Comparison of ENCODE assay signal across 39 cellular contexts in the genomic region with DNA sequence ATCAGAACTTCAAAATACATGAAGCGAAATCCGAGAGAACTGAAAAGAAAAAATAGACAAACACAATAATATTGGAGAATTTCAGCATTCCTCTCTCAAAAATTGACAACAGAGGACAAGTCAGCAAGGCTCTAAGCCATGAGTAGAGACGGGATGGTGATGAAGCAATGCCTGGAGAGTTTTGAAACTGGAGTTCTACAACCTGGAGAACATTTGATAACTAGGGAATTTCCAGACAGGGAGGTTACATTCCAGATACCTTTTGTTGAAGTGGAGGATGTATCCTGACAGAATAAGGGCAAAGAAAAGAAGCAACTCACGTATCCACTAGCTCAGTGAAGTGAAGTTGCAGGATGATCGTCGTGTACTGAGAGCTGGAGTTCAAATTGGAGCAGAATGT.
"Had no signal": no experiment of that assay in that cellular context is flagged by ENCODE, and none has a peak within 500 bp of the region (broad histone marks: within the 10 kb centered on the region; RNA-seq: fewer than 3 reads in every experiment).

No MANE protein-coding gene starts in this region.

- H3K9me3 ChIP-seq: adrenal gland, ascending aorta, body of pancreas, breast epithelium had no signal

- H3K4me1 Mint-ChIP-seq: activated naive CD4-positive, alpha-beta T cell treated with anti-CD3 and anti-CD28 coated beads, Interleukin-2, amount 10 ng/mL, durations not matched to agents 7 days and 5 days; activated naive CD4-positive, alpha-beta T cell treated with anti-CD3 and anti-CD28 coated beads, Interleukin-2, amount 50 U/mL, for 24 hours; activated naive CD8-positive, alpha-beta T cell treated with anti-CD3 and anti-CD28 coated beads for 36 hours; activated naive CD8-positive, alpha-beta T cell treated with anti-CD3 and anti-CD28 coated beads, Interleukin-2, amount 10 ng/mL, durations not matched to agents 7 days and 5 days; activated naive CD8-positive, alpha-beta T cell treated with anti-CD3 and anti-CD28 coated beads, Interleukin-2, amount 50 U/mL, for 24 hours; activated T-helper 17 cell treated with anti-CD3 and anti-CD28 coated beads, Interleukin-2, amount 50 U/mL, for 72 hours; central memory CD8-positive, alpha-beta T cell had no signal

- DNase-seq: activated effector memory CD4-positive, alpha-beta T cell treated with anti-CD3 and anti-CD28 coated beads, Interleukin-2, amount 50 U/mL, for 16 hours; activated effector memory CD4-positive, alpha-beta T cell treated with Interleukin-2 at 50 U/mL for 16 hours; activated gamma-delta T cell; activated gamma-delta T cell treated with Interleukin-2 at 50 U/mL for 16 hours; activated naive CD4-positive, alpha-beta T cell; activated naive CD4-positive, alpha-beta T cell treated with anti-CD3 and anti-CD28 coated beads for 36 hours; activated naive CD4-positive, alpha-beta T cell treated with anti-CD3 and anti-CD28 coated beads, Interleukin-2, amount 10 ng/mL, durations not matched to agents 7 days and 5 days; activated naive CD4-positive, alpha-beta T cell treated with anti-CD3 and anti-CD28 coated beads, Interleukin-2, amount 50 U/mL, for 16 hours; activated naive CD4-positive, alpha-beta T cell treated with Interleukin-2 at 50 U/mL for 16 hours; activated naive CD8-positive, alpha-beta T cell treated with anti-CD3 and anti-CD28 coated beads for 36 hours; activated naive CD8-positive, alpha-beta T cell treated with anti-CD3 and anti-CD28 coated beads, Interleukin-2, amount 10 ng/mL, durations not matched to agents 7 days and 5 days; activated naive CD8-positive, alpha-beta T cell treated with anti-CD3 and anti-CD28 coated beads, Interleukin-2, amount 50 U/mL, for 24 hours; activated T-cell treated with anti-CD3 and anti-CD28 coated beads for 4 hours; activated T-cell treated with anti-CD3 and anti-CD28 coated beads, Interleukin-2, amount 50 U/mL, for 1 hour; activated T-cell treated with anti-CD3 and anti-CD28 coated beads, Interleukin-2, amount 50 U/mL, for 24 hours; activated T-cell treated with anti-CD3 and anti-CD28 coated beads, Interleukin-2, amount 50 U/mL, for 4 hours; activated T-cell treated with anti-CD3 and anti-CD28 coated beads, Interleukin-2, amount 50 U/mL, for 48 hours; activated T-cell treated with anti-CD3 and anti-CD28 coated beads, Interleukin-2, amount 50 U/mL, for 72 hours; adrenal gland; amniotic stem cell; amygdala; anterior cingulate cortex; aorta; body of pancreas; brain microvascular endothelial cell; caudate nucleus; central memory CD4-positive, alpha-beta T cell; cerebellar nuclear complex had no signal

- H3K27me3 ChIP-seq: adrenal gland, ascending aorta, body of pancreas, brain microvascular endothelial cell, breast epithelium, cardiac muscle cell had no signal

- H3K27me3 Mint-ChIP-seq: activated naive CD4-positive, alpha-beta T cell treated with anti-CD3 and anti-CD28 coated beads, Interleukin-2, amount 10 ng/mL, durations not matched to agents 7 days and 5 days; activated naive CD4-positive, alpha-beta T cell treated with anti-CD3 and anti-CD28 coated beads, Interleukin-2, amount 50 U/mL, for 24 hours had no signal

- H3K4me3 ChIP-seq: adrenal gland, ascending aorta, body of pancreas, breast epithelium, cardiac muscle cell had no signal

- H3K4me1 ChIP-seq: adrenal gland, ascending aorta, breast epithelium had no signal

- H3K36me3 ChIP-seq: adrenal gland, ascending aorta, brain microvascular endothelial cell, breast epithelium, cardiac muscle cell had no signal

- H3K27ac Mint-ChIP-seq: activated naive CD4-positive, alpha-beta T cell treated with anti-CD3 and anti-CD28 coated beads for 36 hours; activated naive CD4-positive, alpha-beta T cell treated with anti-CD3 and anti-CD28 coated beads, Interleukin-2, amount 10 ng/mL, durations not matched to agents 7 days and 5 days; activated naive CD4-positive, alpha-beta T cell treated with anti-CD3 and anti-CD28 coated beads, Interleukin-2, amount 50 U/mL, for 24 hours; activated naive CD4-positive, alpha-beta T cell treated with anti-CD3 and anti-CD28 coated beads, Interleukin-2, amount 50 U/mL, for 72 hours; activated naive CD8-positive, alpha-beta T cell; activated naive CD8-positive, alpha-beta T cell treated with anti-CD3 and anti-CD28 coated beads for 36 hours; activated naive CD8-positive, alpha-beta T cell treated with anti-CD3 and anti-CD28 coated beads, Interleukin-2, amount 10 ng/mL, durations not matched to agents 7 days and 5 days; activated naive CD8-positive, alpha-beta T cell treated with anti-CD3 and anti-CD28 coated beads, Interleukin-2, amount 50 U/mL, for 24 hours; activated T-cell treated with anti-CD3 and anti-CD28 coated beads, Interleukin-2, amount 50 U/mL, for 24 hours; activated T-cell treated with anti-CD3 and anti-CD28 coated beads, Interleukin-2, amount 50 U/mL, for 72 hours; activated T-helper 1 cell treated with anti-CD3 and anti-CD28 coated beads, Interleukin-12 subunit alpha, Interleukin-12 subunit beta, Interleukin-2, Interleukin-4 antibody, amounts not matched to agents 30 ng/mL and 10 ng/mL and 1 ng/mL, durations not matched to agents 14 hours and 24 hours and 36 hours; activated T-helper 17 cell treated with anti-CD3 and anti-CD28 coated beads, Interleukin-2, amount 50 U/mL, for 72 hours; activated T-helper 2 cell treated with anti-CD3 and anti-CD28 coated beads, Interferon-gamma antibody, Interleukin-2, Interleukin-4, amounts not matched to agents 10 μg/mL and 5 μg/mL and 100 μg/mL, durations not matched to agents 14 hours and 24 hours and 36 hours; brain had no signal

- ATAC-seq: activated naive CD4-positive, alpha-beta T cell treated with anti-CD3 and anti-CD28 coated beads, Interleukin-2, amount 50 U/mL, for 72 hours; activated naive CD8-positive, alpha-beta T cell treated with anti-CD3 and anti-CD28 coated beads, Interleukin-2, amount 50 U/mL, for 24 hours; activated T-cell treated with anti-CD3 and anti-CD28 coated beads, Interleukin-2, amount 50 U/mL, for 4 hours; activated T-cell treated with anti-CD3 and anti-CD28 coated beads, Interleukin-2, amount 50 U/mL, for 72 hours; activated T-helper 17 cell treated with anti-CD3 and anti-CD28 coated beads, Interleukin-2, amount 50 U/mL, for 72 hours; body of pancreas had no signal

- H3K4me3 Mint-ChIP-seq: activated naive CD4-positive, alpha-beta T cell treated with anti-CD3 and anti-CD28 coated beads for 36 hours; activated naive CD4-positive, alpha-beta T cell treated with anti-CD3 and anti-CD28 coated beads, Interleukin-2, amount 10 ng/mL, durations not matched to agents 7 days and 5 days; activated naive CD4-positive, alpha-beta T cell treated with anti-CD3 and anti-CD28 coated beads, Interleukin-2, amount 50 U/mL, for 24 hours; activated naive CD8-positive, alpha-beta T cell; activated naive CD8-positive, alpha-beta T cell treated with anti-CD3 and anti-CD28 coated beads for 36 hours; activated naive CD8-positive, alpha-beta T cell treated with anti-CD3 and anti-CD28 coated beads, Interleukin-2, amount 10 ng/mL, durations not matched to agents 7 days and 5 days; activated naive CD8-positive, alpha-beta T cell treated with anti-CD3 and anti-CD28 coated beads, Interleukin-2, amount 50 U/mL, for 24 hours; activated T-cell treated with anti-CD3 and anti-CD28 coated beads, Interleukin-2, amount 50 U/mL, for 24 hours; activated T-cell treated with anti-CD3 and anti-CD28 coated beads, Interleukin-2, amount 50 U/mL, for 4 hours; activated T-cell treated with anti-CD3 and anti-CD28 coated beads, Interleukin-2, amount 50 U/mL, for 72 hours; activated T-helper 1 cell treated with anti-CD3 and anti-CD28 coated beads, Interleukin-12 subunit alpha, Interleukin-12 subunit beta, Interleukin-2, Interleukin-4 antibody, amounts not matched to agents 30 ng/mL and 10 ng/mL and 1 ng/mL, durations not matched to agents 14 hours and 24 hours and 36 hours; activated T-helper 17 cell treated with anti-CD3 and anti-CD28 coated beads, Interleukin-2, amount 50 U/mL, for 72 hours; brain; central memory CD8-positive, alpha-beta T cell had no signal

- H3K27ac ChIP-seq: adrenal gland, ascending aorta, body of pancreas, brain microvascular endothelial cell, breast epithelium, cardiac muscle cell had no signal

- H3K36me3 Mint-ChIP-seq: activated naive CD4-positive, alpha-beta T cell treated with anti-CD3 and anti-CD28 coated beads, Interleukin-2, amount 10 ng/mL, durations not matched to agents 7 days and 5 days; activated naive CD4-positive, alpha-beta T cell treated with anti-CD3 and anti-CD28 coated beads, Interleukin-2, amount 50 U/mL, for 24 hours; activated naive CD4-positive, alpha-beta T cell treated with anti-CD3 and anti-CD28 coated beads, Interleukin-2, amount 50 U/mL, for 72 hours; activated naive CD8-positive, alpha-beta T cell; activated naive CD8-positive, alpha-beta T cell treated with anti-CD3 and anti-CD28 coated beads for 36 hours; activated naive CD8-positive, alpha-beta T cell treated with anti-CD3 and anti-CD28 coated beads, Interleukin-2, amount 10 ng/mL, durations not matched to agents 7 days and 5 days had no signal
